8 cellular contexts compared by ENCODE assay signal in genomic region chr3:33115024-33115768, GRCh38. TPM values are rescaled to one million over a fixed set of nuclear protein-coding genes. Genes with fewer than 3 reads are reported as not detected.
DNase-seq lines count a peak whose midpoint lies in the region; ATAC-seq, FAIRE-seq and TF ChIP-seq lines count a peak whose summit lies in the region.

No MANE protein-coding gene starts in this region.

- H3K4me3 ChIP-seq in coronary artery (peak overlapping the region; percentile 96), left lung (peak overlapping the region; percentile 52 to 70)

- no peak overlapping the region for H3K27ac Mint-ChIP-seq in T-helper 2 cell treated with Interferon-gamma antibody and Interleukin-4, amounts not matched to agents 5 μg/mL and 100 μg/mL, for 36 hours
- H3K27ac Mint-ChIP-seq in stimulated activated naive CD8-positive, alpha-beta T cell treated with anti-CD3 and anti-CD28 coated beads, Interleukin-15, amount 100 ng/mL, for 72 hours: no peak overlapping the region

- intact Hi-C loops in left lung (cut with DNase I): no loop called here

- no peak for DNase-seq in T-helper 2 cell treated with Interferon-gamma antibody and Interleukin-4, amounts not matched to agents 5 μg/mL and 100 μg/mL, for 36 hours (ENCODE audit: low spot score)
- DNase-seq in T-helper 2 cell (no peak), RCC 7860 (ENCODE audit: low spot score) (peak; percentile 79), coronary artery (ENCODE audit: low spot score) (peak; percentile 88), left lung (peak in 1 of 2 donors; percentile 90), HT-29 (ENCODE audit: low spot score) (no peak), NCI-H510A (lab: John Stamatoyannopoulos, UW) (no peak)
- no peak for DNase-seq in stimulated activated naive CD8-positive, alpha-beta T cell treated with anti-CD3 and anti-CD28 coated beads, Interleukin-15, amount 100 ng/mL, for 72 hours

- H3K9me3 ChIP-seq in left lung: no peaks in the 10 kb centered on the region

- no peaks in the 10 kb centered on the region for H3K9me3 Mint-ChIP-seq in T-helper 2 cell treated with Interferon-gamma antibody and Interleukin-4, amounts not matched to agents 5 μg/mL and 100 μg/mL, for 36 hours
- H3K9me3 Mint-ChIP-seq in stimulated activated naive CD8-positive, alpha-beta T cell treated with anti-CD3 and anti-CD28 coated beads, Interleukin-15, amount 100 ng/mL, for 72 hours: no peaks in the 10 kb centered on the region

- H3K27me3 ChIP-seq in left lung: no peaks in the 10 kb centered on the region

- no peaks in the 10 kb centered on the region for H3K27me3 Mint-ChIP-seq in T-helper 2 cell treated with Interferon-gamma antibody and Interleukin-4, amounts not matched to agents 5 μg/mL and 100 μg/mL, for 36 hours (ENCODE audit: low read depth)
- H3K27me3 Mint-ChIP-seq in stimulated activated naive CD8-positive, alpha-beta T cell treated with anti-CD3 and anti-CD28 coated beads, Interleukin-15, amount 100 ng/mL, for 72 hours: no peaks in the 10 kb centered on the region

- H3K36me3 Mint-ChIP-seq in T-helper 2 cell treated with Interferon-gamma antibody and Interleukin-4, amounts not matched to agents 5 μg/mL and 100 μg/mL, for 36 hours (ENCODE audit: low read depth): no peaks in the 10 kb centered on the region

- peaks cover 8 to 42% of the 10 kb centered on the region in 2 donors for H3K4me1 ChIP-seq in left lung

- H3K27ac ChIP-seq in coronary artery: peak overlapping the region; percentile 97 to 99
- H3K27ac ChIP-seq in left lung: peak overlapping the region; percentile 97 to 99

- H3K4me1 Mint-ChIP-seq in T-helper 2 cell treated with Interferon-gamma antibody and Interleukin-4, amounts not matched to agents 5 μg/mL and 100 μg/mL, for 36 hours (ENCODE audit: low read depth): peaks cover 21% of the 10 kb centered on the region
- peaks cover 33% of the 10 kb centered on the region for H3K4me1 Mint-ChIP-seq in stimulated activated naive CD8-positive, alpha-beta T cell treated with anti-CD3 and anti-CD28 coated beads, Interleukin-15, amount 100 ng/mL, for 72 hours

- peak overlapping the region; percentile 90 for H3K4me3 Mint-ChIP-seq in T-helper 2 cell treated with Interferon-gamma antibody and Interleukin-4, amounts not matched to agents 5 μg/mL and 100 μg/mL, for 36 hours
- peak overlapping the region; percentile 86 to 90 for H3K4me3 Mint-ChIP-seq in stimulated activated naive CD8-positive, alpha-beta T cell treated with anti-CD3 and anti-CD28 coated beads, Interleukin-15, amount 100 ng/mL, for 72 hours

- FAIRE-seq in RCC 7860 (lab: Jason Lieb, UNC): peak; percentile 84

- peak; percentile 72 for ATAC-seq in left lung
- ATAC-seq in stimulated activated naive CD8-positive, alpha-beta T cell treated with anti-CD3 and anti-CD28 coated beads, Interleukin-15, amount 100 ng/mL, for 72 hours: no peak

- no peak for TF ChIP-seq CTCF in coronary artery (IDR thresholded peaks at IDR 0.05)
- TF ChIP-seq CTCF in left lung (IDR thresholded peaks at IDR 0.05): no peak

- H3K36me3 ChIP-seq in left lung: peaks cover 0 to 6% of the 10 kb centered on the region in 2 donors

RNA-seq across cellular contexts. Expression of gene CRTAP, which starts 1.4 kb away (rescaled TPM):
- 100 to 1,000 TPM; 228 to 238 TPM for total RNA-seq in left lung
- 24.4 and 36.0 TPM in 2 replicates for total RNA-seq in HT-29 (2014; rRNA removed; shearing (Covaris generic))

RNA-seq across cellular contexts. Expression of gene GLB1, which starts 18.2 kb away (rescaled TPM):
- total RNA-seq in left lung: 10 to 100 TPM; 90.1 to 93.4 TPM
- 30.0 and 31.1 TPM in 2 replicates for total RNA-seq in HT-29 (2014; rRNA removed; shearing (Covaris generic))

RNA-seq across cellular contexts. Expression of gene TMPPE, which starts 18.2 kb away (rescaled TPM):
- 10 to 100 TPM; 14.4 to 18.7 TPM for total RNA-seq in left lung
- 3.1 and 3.8 TPM in 2 replicates for total RNA-seq in HT-29 (2014; rRNA removed; shearing (Covaris generic))

Comparison
In these comparisons a context has a peak if more than half of its experiments do, and no peak if none do; other contexts are left out.
1. DNase-seq: peak in RCC 7860 (single experiment) and coronary artery (single experiment); none in T-helper 2 cell treated with Interferon-gamma antibody and Interleukin-4, amounts not matched to agents 5 μg/mL and 100 μg/mL, for 36 hours (single experiment), T-helper 2 cell (0 of 5), stimulated activated naive CD8-positive, alpha-beta T cell treated with anti-CD3 and anti-CD28 coated beads, Interleukin-15, amount 100 ng/mL, for 72 hours (0 of 2), HT-29 (single experiment) and NCI-H510A (single experiment).